In the genomic region with DNA sequence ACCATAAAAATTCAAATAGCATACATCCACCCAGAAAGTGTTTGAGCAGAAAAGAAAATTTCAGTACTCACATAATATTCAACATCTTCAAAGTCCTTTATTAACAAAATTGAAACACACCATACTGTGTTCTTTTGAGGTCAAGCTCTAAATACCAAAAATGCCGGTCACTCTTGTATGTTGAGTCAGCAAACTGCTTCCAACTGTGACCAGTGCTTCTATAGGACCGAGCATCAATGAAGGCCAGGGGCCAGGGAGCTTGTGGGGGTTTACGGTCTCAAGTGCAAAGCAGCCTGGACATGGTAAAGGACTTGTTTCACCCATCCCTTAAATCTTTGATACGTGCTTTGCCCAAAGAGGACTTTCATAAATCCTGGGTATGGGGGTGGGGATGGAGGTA, we compare ENCODE assay signal across 12 cellular contexts.
A peak's percentile ranks its signal among the peaks of the same experiment; 100 is the strongest.
DNase-seq lines count a peak whose midpoint lies in the region; ATAC-seq and TF ChIP-seq lines count a peak whose summit lies in the region.
"Had no signal": no experiment of that assay in that cellular context is flagged by ENCODE, and none has a peak within 500 bp of the region (broad histone marks: within the 10 kb centered on the region; RNA-seq: fewer than 3 reads in every experiment).

No MANE protein-coding gene starts in this region.

- TF ChIP-seq CTCF in cardiac fibroblast (IDR thresholded peaks at IDR 0.05; ENCODE audit: low read depth, low read length) = no peak

- no peak for TF ChIP-seq RAD21 in Ishikawa (IDR thresholded peaks at IDR 0.05; ENCODE audit: low read depth)

- no peak overlapping the region for H3K4me3 ChIP-seq in cardiac fibroblast (replicated peaks in 1 of 2; ENCODE audit: low read depth in 2 of 2, low read length in 2 of 2)

- DNase-seq in AG08396 (ENCODE audit: low spot score) (peak; percentile 67), cardiac fibroblast (ENCODE audit: low read depth in 2 of 2) (peak; percentile 10 to 44), kidney tubule cell (ENCODE audit: low spot score) (peak; percentile 38), NCI-H1048 (lab: John Stamatoyannopoulos, UW) (no peak)
- no peak for DNase-seq in stimulated activated CD4-positive, alpha-beta T cell treated with anti-CD3 and anti-CD28 coated beads, Interleukin-15, amount 100 ng/mL, for 24 hours
- DNase-seq: activated T-cell treated with anti-CD3 and anti-CD28 coated beads, Interleukin-2, amount 50 U/mL, for 24 hours; NCI-H187; stimulated activated CD4-positive, alpha-beta T cell treated with anti-CD3 and anti-CD28 coated beads, Interleukin-2, amount 100 ng/mL, for 24 hours; stimulated activated CD8-positive, alpha-beta memory T cell treated with anti-CD3 and anti-CD28 coated beads, Interleukin-4, amount 100 ng/mL, for 48 hours had no signal

- no peak for ATAC-seq in HG03521 (IDR thresholded peaks at IDR 0.05; ENCODE audit: unreplicated experiment)
- ATAC-seq in GM21367 (IDR thresholded peaks at IDR 0.05; ENCODE audit: unreplicated experiment) = no peak

- TF ChIP-seq EP300 in Ishikawa (IDR thresholded peaks at IDR 0.05; ENCODE audit: borderline replicate concordance) = no peak

TF ChIP-seq in Ishikawa, 13 proteins besides CTCF, POLR2A, EP300 and RAD21:
- TF ChIP-seq EGR1 (IDR thresholded peaks at IDR 0.05) = no peak
- 0 out of 2 replicates have a peak, but pooled peaks have one; percentile 14 for TF ChIP-seq TEAD4 (IDR thresholded peaks at IDR 0.05)
TF ChIP-seq in Ishikawa: peak in this region for 1.

Comparison
In these comparisons a context has a peak if more than half of its experiments do, and no peak if none do; other contexts are left out.
1. DNase-seq: peak in AG08396 (single experiment), cardiac fibroblast (2 of 2) and kidney tubule cell (single experiment); none in NCI-H1048 (single experiment) and stimulated activated CD4-positive, alpha-beta T cell treated with anti-CD3 and anti-CD28 coated beads, Interleukin-15, amount 100 ng/mL, for 24 hours (single experiment).